ENCODE assay signal across 8 cellular contexts in genomic region chr6:148559848-148560433, GRCh38.
DNase-seq lines count a peak whose midpoint lies in the region; ATAC-seq and TF ChIP-seq lines count a peak whose summit lies in the region.

No MANE protein-coding gene starts in this region.

- ATAC-seq in GM18520 (IDR thresholded peaks at IDR 0.05; ENCODE audit: unreplicated experiment) (peak; percentile 71), HG03196 (IDR thresholded peaks at IDR 0.05; ENCODE audit: unreplicated experiment) (peak; percentile 74)

- DNase-seq in ACHN (peak; percentile 57), NCI-H748 (lab: John Stamatoyannopoulos, UW; ENCODE audit: unreplicated experiment) (peak; percentile 82), endothelial cell (ENCODE audit: low spot score) (peak; percentile 87), middle frontal gyrus (ENCODE audit: extremely low spot score, low spot score) (peak; percentile 78)
- peak; percentile 13 for DNase-seq in activated CD8-positive, alpha-beta memory T cell treated with anti-CD3 and anti-CD28 coated beads, Interleukin-2, amount 50 U/mL, for 24 hours (ENCODE audit: extremely low read depth)
- peak; percentile 31 to 46 for DNase-seq in stimulated activated CD8-positive, alpha-beta memory T cell treated with anti-CD3 and anti-CD28 coated beads, Interleukin-4, amount 100 ng/mL, for 1 hour (ENCODE audit: low read depth in 2 of 2, low spot score in 1 of 2)

- H3K36me3 Mint-ChIP-seq in endothelial cell (ENCODE audit: low read depth, unreplicated experiment) = peaks cover 14% of the 10 kb centered on the region

- H3K27ac Mint-ChIP-seq in endothelial cell (ENCODE audit: unreplicated experiment) = no peak overlapping the region

- H3K4me3 Mint-ChIP-seq in endothelial cell (ENCODE audit: unreplicated experiment) = no peak overlapping the region

- H3K9me3 Mint-ChIP-seq in endothelial cell (ENCODE audit: unreplicated experiment) = no peaks in the 10 kb centered on the region

- TF ChIP-seq CTCF in endothelial cell (IDR thresholded peaks at IDR 0.05; ENCODE audit: unreplicated experiment) = peak; percentile 97

- peaks cover 9% of the 10 kb centered on the region for H3K4me1 Mint-ChIP-seq in endothelial cell (ENCODE audit: unreplicated experiment)

- in situ Hi-C loops in ACHN (cut with HindIII; ENCODE audit: low pct_ligation_motif_present, low pct_unique_long_range_greater_than_20kb, low sequenced_read_pairs) = no loop called here

- H3K27me3 Mint-ChIP-seq in endothelial cell (ENCODE audit: unreplicated experiment) = peaks cover 12% of the 10 kb centered on the region

Comparison
In these comparisons a context has a peak if more than half of its experiments do, and no peak if none do; other contexts are left out.
1. Peak in every context shown above with its lines: DNase-seq and ATAC-seq.
2. DNase-seq: peak in every context shown above with its lines; median percentile 87 in endothelial cell; 82 in NCI-H748; 78 in middle frontal gyrus; 57 in ACHN; 38 in stimulated activated CD8-positive, alpha-beta memory T cell treated with anti-CD3 and anti-CD28 coated beads, Interleukin-4, amount 100 ng/mL, for 1 hour; 13 in activated CD8-positive, alpha-beta memory T cell treated with anti-CD3 and anti-CD28 coated beads, Interleukin-2, amount 50 U/mL, for 24 hours.